14 cellular contexts compared by ENCODE assay signal in the genomic region with DNA sequence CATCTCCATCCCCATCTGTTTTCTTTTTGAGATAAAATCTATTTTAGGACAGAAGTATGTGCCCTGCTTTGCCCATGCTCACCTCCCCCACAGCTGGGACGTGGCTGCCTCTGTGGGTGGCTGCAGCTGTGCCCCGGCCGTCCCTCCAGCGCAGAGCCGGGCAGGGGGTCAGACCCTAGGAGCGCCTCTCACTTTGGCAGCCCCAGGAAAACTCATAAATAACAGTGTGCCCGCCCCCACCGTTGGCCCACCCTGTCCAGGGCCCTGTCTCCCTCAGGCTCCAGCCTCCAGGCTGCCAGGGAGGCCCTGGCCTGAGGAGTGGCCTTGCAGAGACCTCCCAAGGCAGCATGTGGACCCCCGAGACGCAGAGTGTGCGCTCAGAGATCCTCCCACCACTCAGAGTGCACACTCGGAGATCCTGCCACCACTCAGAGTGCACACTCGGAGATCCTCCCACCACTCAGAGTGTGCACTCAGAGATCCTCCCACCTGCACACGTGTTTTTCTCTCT.
"Had no signal": no experiment of that assay in that cellular context is flagged by ENCODE, and none has a peak within 500 bp of the region (broad histone marks: within the 10 kb centered on the region; RNA-seq: fewer than 3 reads in every experiment).

No MANE protein-coding gene starts in this region.

- H3K27me3 ChIP-seq: cardiac muscle cell, upper lobe of left lung had no signal

- H3K36me3 Mint-ChIP-seq: stimulated activated memory B cell treated with anti-CD40 and anti-IgM and Interleukin-4, amounts not matched to agents 10 μg/mL and 1 μg/mL and 100 μg/mL, for 72 hours; WTC11 had no signal

- H3K27ac Mint-ChIP-seq: activated CD8-positive, alpha-beta T cell treated with anti-CD3 and anti-CD28 coated beads, Interleukin-2, amount 10 ng/mL, durations not matched to agents 7 days and 5 days; activated naive CD4-positive, alpha-beta T cell treated with anti-CD3 and anti-CD28 coated beads for 36 hours; activated T-helper 1 cell treated with anti-CD3 and anti-CD28 coated beads, Interleukin-12 subunit alpha, Interleukin-12 subunit beta, Interleukin-2, Interleukin-4 antibody, amounts not matched to agents 30 ng/mL and 10 ng/mL and 1 ng/mL, durations not matched to agents 14 hours and 24 hours and 36 hours; stimulated activated memory B cell treated with anti-CD40 and anti-IgM and Interleukin-4, amounts not matched to agents 10 μg/mL and 1 μg/mL and 100 μg/mL, for 72 hours; T-helper 17 cell had no signal

- H3K27ac ChIP-seq: cardiac muscle cell, coronary artery, gastroesophageal sphincter, upper lobe of left lung had no signal

- H3K4me1 Mint-ChIP-seq: stimulated activated memory B cell treated with anti-CD40 and anti-IgM and Interleukin-4, amounts not matched to agents 10 μg/mL and 1 μg/mL and 100 μg/mL, for 72 hours; T-helper 17 cell had no signal

- H3K9me3 ChIP-seq: gastroesophageal sphincter, upper lobe of left lung had no signal

- H3K9me3 Mint-ChIP-seq: activated naive CD4-positive, alpha-beta T cell treated with anti-CD3 and anti-CD28 coated beads for 36 hours; activated T-helper 1 cell treated with anti-CD3 and anti-CD28 coated beads, Interleukin-12 subunit alpha, Interleukin-12 subunit beta, Interleukin-2, Interleukin-4 antibody, amounts not matched to agents 30 ng/mL and 10 ng/mL and 1 ng/mL, durations not matched to agents 14 hours and 24 hours and 36 hours; stimulated activated memory B cell treated with anti-CD40 and anti-IgM and Interleukin-4, amounts not matched to agents 10 μg/mL and 1 μg/mL and 100 μg/mL, for 72 hours; WTC11 had no signal

- H3K4me1 ChIP-seq: upper lobe of left lung had no signal

- ATAC-seq: activated CD8-positive, alpha-beta T cell treated with anti-CD3 and anti-CD28 coated beads, Interleukin-2, amount 10 ng/mL, durations not matched to agents 7 days and 5 days; gastroesophageal sphincter; stimulated activated memory B cell treated with anti-CD40 and anti-IgM and Interleukin-4, amounts not matched to agents 10 μg/mL and 1 μg/mL and 100 μg/mL, for 72 hours; T-helper 17 cell had no signal

- H3K4me3 Mint-ChIP-seq: activated CD8-positive, alpha-beta T cell treated with anti-CD3 and anti-CD28 coated beads, Interleukin-2, amount 10 ng/mL, durations not matched to agents 7 days and 5 days; activated naive CD4-positive, alpha-beta T cell treated with anti-CD3 and anti-CD28 coated beads for 36 hours; activated T-helper 1 cell treated with anti-CD3 and anti-CD28 coated beads, Interleukin-12 subunit alpha, Interleukin-12 subunit beta, Interleukin-2, Interleukin-4 antibody, amounts not matched to agents 30 ng/mL and 10 ng/mL and 1 ng/mL, durations not matched to agents 14 hours and 24 hours and 36 hours; stimulated activated memory B cell treated with anti-CD40 and anti-IgM and Interleukin-4, amounts not matched to agents 10 μg/mL and 1 μg/mL and 100 μg/mL, for 72 hours; T-helper 17 cell; WTC11 had no signal

- DNase-seq: activated CD4-positive, alpha-beta T cell treated with anti-CD3 and anti-CD28 coated beads for 48 hours; activated CD8-positive, alpha-beta memory T cell treated with anti-CD3 and anti-CD28 coated beads, Interleukin-2, amount 50 U/mL, for 48 hours; activated CD8-positive, alpha-beta T cell treated with anti-CD3 and anti-CD28 coated beads, Interleukin-2, amount 10 ng/mL, durations not matched to agents 7 days and 5 days; activated naive CD4-positive, alpha-beta T cell treated with anti-CD3 and anti-CD28 coated beads for 36 hours; effector CD4-positive, alpha-beta T cell; T-helper 17 cell had no signal

- H3K36me3 ChIP-seq: cardiac muscle cell, gastroesophageal sphincter, upper lobe of left lung had no signal

- H3K4me3 ChIP-seq: cardiac muscle cell, coronary artery, gastroesophageal sphincter, smooth muscle cell, upper lobe of left lung had no signal
